Comparison of ENCODE assay signal across 1 cellular context in genomic region chr15:34367128-34368081, GRCh38.
A peak's percentile ranks its signal among the peaks of the same experiment; 100 is the strongest.
TF ChIP-seq lines count a peak whose summit lies in the region.

Gene LPCAT4, minus strand, starts transcription at chr15:34367196. Its CDS starts 96 bp downstream, at chr15:34367100.

TF ChIP-seq in HepG2, 621 proteins besides CTCF, POLR2A, EP300 and RAD21 (continued from another document and continues in another):
- TF ChIP-seq RFXAP (CRISPR knock-in tag; IDR thresholded peaks at IDR 0.05; ENCODE audit: borderline replicate concordance) (0 out of 2 replicates have a peak, but pooled peaks have one; percentile 16), SMARCC2 (IDR thresholded peaks at IDR 0.05) (no peak), HNRNPLL (IDR thresholded peaks at IDR 0.05; ENCODE audit: low read depth, low read length, poor library complexity, severe bottlenecking) (peak; percentile 62), ATM (IDR thresholded peaks at IDR 0.05; ENCODE audit: borderline replicate concordance) (no peak), ZBTB33 (CRISPR knock-in tag; IDR thresholded peaks at IDR 0.05) (peak; percentile 39; the same call in 1 of the 2 replicates), ZNF12 (CRISPR knock-in tag; IDR thresholded peaks at IDR 0.05) (no peak), ZNF264 (CRISPR knock-in tag; IDR thresholded peaks at IDR 0.05) (no peak), DBP (CRISPR knock-in tag; IDR thresholded peaks at IDR 0.05; ENCODE audit: not compliant biosample characterization) (no peak), TEAD2 (CRISPR knock-in tag; IDR thresholded peaks at IDR 0.05) (no peak), TAF15 (IDR thresholded peaks at IDR 0.05; ENCODE audit: low read depth, low read length, poor library complexity, severe bottlenecking) (peak; percentile 75), ZNF274 (CRISPR knock-in tag; IDR thresholded peaks at IDR 0.05) (0 out of 2 replicates have a peak, but pooled peaks have one; percentile 63), ZNF414 (CRISPR knock-in tag; IDR thresholded peaks at IDR 0.05) (peak; percentile 92), BRF2 (CRISPR knock-in tag; IDR thresholded peaks at IDR 0.05) (peak; percentile 81; the same call in 1 of the 2 replicates), RCOR2 (CRISPR knock-in tag; IDR thresholded peaks at IDR 0.05) (no peak), ZNF407 (CRISPR knock-in tag; IDR thresholded peaks at IDR 0.05; ENCODE audit: not compliant biosample characterization) (peak; percentile 79), THAP11 (CRISPR knock-in tag; IDR thresholded peaks at IDR 0.05) (peak; percentile 61), NR0B2 (CRISPR knock-in tag; IDR thresholded peaks at IDR 0.05) (0 out of 2 replicates have a peak, but pooled peaks have one; percentile 74), ZNF674 (CRISPR knock-in tag; IDR thresholded peaks at IDR 0.05; ENCODE audit: low read depth) (no peak), CSRNP2 (CRISPR knock-in tag; conservative IDR thresholded peaks at IDR 0.05; ENCODE audit: low read depth) (no peak), DZIP1 (CRISPR knock-in tag; IDR thresholded peaks at IDR 0.05) (no peak), SMARCE1 (IDR thresholded peaks at IDR 0.05; ENCODE audit: borderline replicate concordance) (no peak), HOMEZ (CRISPR knock-in tag; IDR thresholded peaks at IDR 0.05; ENCODE audit: low read depth) (no peak), ZSCAN21 (CRISPR knock-in tag; IDR thresholded peaks at IDR 0.05; ENCODE audit: borderline replicate concordance) (peak; percentile 59), ZNF512 (CRISPR knock-in tag; IDR thresholded peaks at IDR 0.05) (no peak), BRCA1 (CRISPR knock-in tag; IDR thresholded peaks at IDR 0.05) (no peak), TBX2 (CRISPR knock-in tag; IDR thresholded peaks at IDR 0.05; ENCODE audit: borderline replicate concordance) (peak; percentile 66), SMYD3 (CRISPR knock-in tag; IDR thresholded peaks at IDR 0.05) (0 out of 2 replicates have a peak, but pooled peaks have one; percentile 34)
